21 cellular contexts compared by ENCODE assay signal in genomic region chr7:157278167-157278790, GRCh38. TPM values are rescaled to one million over a fixed set of nuclear protein-coding genes. Genes with fewer than 3 reads are reported as not detected.
DNase-seq lines count a peak whose midpoint lies in the region; ATAC-seq, FAIRE-seq and TF ChIP-seq lines count a peak whose summit lies in the region.
"Had no signal": no experiment of that assay in that cellular context is flagged by ENCODE, and none has a peak within 500 bp of the region (broad histone marks: within the 10 kb centered on the region; RNA-seq: fewer than 3 reads in every experiment).

No MANE protein-coding gene starts in this region.

- no peak overlapping the region for H3K4me3 ChIP-seq in small intestine (ENCODE audit: low read depth in 1 of 2, low read length in 2 of 2)
- H3K4me3 ChIP-seq: GM12878 had no signal

- H3K36me3 ChIP-seq in small intestine (ENCODE audit: control insufficient read depth in 2 of 2, insufficient read depth in 2 of 2, low read length in 2 of 2): no peaks in the 10 kb centered on the region
- H3K36me3 ChIP-seq: upper lobe of left lung had no signal

- no peak for FAIRE-seq in small intestine (lab: Jason Lieb, UNC)
- FAIRE-seq: colon, endometrium, GM12878 had no signal

- H3K9me3 Mint-ChIP-seq in T-helper 1 cell treated with Interleukin-12 subunit alpha and Interleukin-12 subunit beta and Interleukin-4 antibody, amounts not matched to agents 30 μg/mL and 1 μg/mL, for 36 hours: no peaks in the 10 kb centered on the region
- H3K9me3 Mint-ChIP-seq in HFFc6 (no peaks in the 10 kb centered on the region), immature natural killer cell (no peaks in the 10 kb centered on the region)
- H3K9me3 Mint-ChIP-seq: activated naive CD4-positive, alpha-beta T cell treated with anti-CD3 and anti-CD28 coated beads, Interleukin-2, amount 50 U/mL, for 24 hours had no signal

- TF ChIP-seq CTCF in HFFc6 (IDR thresholded peaks at IDR 0.05): no peak

- WGBS in small intestine, 3 donors: 54 to 84% (median 79%) methylated on average over 10 to 11 of the region's 11 CpGs

- no peak for ATAC-seq in HG03457 (IDR thresholded peaks at IDR 0.05; ENCODE audit: unreplicated experiment)

- peak overlapping the region; percentile 38 for H3K4me3 Mint-ChIP-seq in T-helper 1 cell treated with Interleukin-12 subunit alpha and Interleukin-12 subunit beta and Interleukin-4 antibody, amounts not matched to agents 30 μg/mL and 1 μg/mL, for 36 hours
- H3K4me3 Mint-ChIP-seq in HFFc6 (no peak overlapping the region), immature natural killer cell (peak overlapping the region; percentile 30 to 66 (median 64))
- H3K4me3 Mint-ChIP-seq: activated naive CD4-positive, alpha-beta T cell treated with anti-CD3 and anti-CD28 coated beads, Interleukin-2, amount 50 U/mL, for 24 hours had no signal

- peaks cover 11% of the 10 kb centered on the region for H3K4me1 Mint-ChIP-seq in T-helper 1 cell treated with Interleukin-12 subunit alpha and Interleukin-12 subunit beta and Interleukin-4 antibody, amounts not matched to agents 30 μg/mL and 1 μg/mL, for 36 hours (ENCODE audit: low read depth)
- H3K4me1 Mint-ChIP-seq in HFFc6 (ENCODE audit: low read depth): peaks cover 17% of the 10 kb centered on the region
- peaks cover 27 to 35% of the 10 kb centered on the region in 2 donors for H3K4me1 Mint-ChIP-seq in immature natural killer cell

- no peak overlapping the region for H3K27ac Mint-ChIP-seq in T-helper 1 cell treated with Interleukin-12 subunit alpha and Interleukin-12 subunit beta and Interleukin-4 antibody, amounts not matched to agents 30 μg/mL and 1 μg/mL, for 36 hours
- H3K27ac Mint-ChIP-seq in HFFc6 (peak overlapping the region; percentile 58; the same call in 1 of the 2 replicates), immature natural killer cell (peak overlapping the region in 3 of 6 donors; percentile 62 to 98 (median 72))
- H3K27ac Mint-ChIP-seq: activated naive CD4-positive, alpha-beta T cell treated with anti-CD3 and anti-CD28 coated beads, Interleukin-2, amount 50 U/mL, for 24 hours had no signal

- H3K27ac ChIP-seq in small intestine (ENCODE audit: low read depth in 1 of 2, low read length in 1 of 2): no peak overlapping the region

- no peaks in the 10 kb centered on the region for H3K36me3 Mint-ChIP-seq in T-helper 1 cell treated with Interleukin-12 subunit alpha and Interleukin-12 subunit beta and Interleukin-4 antibody, amounts not matched to agents 30 μg/mL and 1 μg/mL, for 36 hours (ENCODE audit: low read depth)
- H3K36me3 Mint-ChIP-seq in HFFc6 (ENCODE audit: low read depth) (no peaks in the 10 kb centered on the region), immature natural killer cell (no peaks in the 10 kb centered on the region)
- H3K36me3 Mint-ChIP-seq: activated naive CD4-positive, alpha-beta T cell treated with anti-CD3 and anti-CD28 coated beads, Interleukin-2, amount 50 U/mL, for 24 hours had no signal

- intact Hi-C loops in posterior vena cava (cut with DNase I): loop anchor here in 1 of 2 donors (10.0 kb wide), 1 partner anchor 313 kb away; no protein-coding TSS in a partner anchor

- H3K27me3 Mint-ChIP-seq in T-helper 1 cell treated with Interleukin-12 subunit alpha and Interleukin-12 subunit beta and Interleukin-4 antibody, amounts not matched to agents 30 μg/mL and 1 μg/mL, for 36 hours (ENCODE audit: low read depth): peaks cover 4% of the 10 kb centered on the region
- H3K27me3 Mint-ChIP-seq in HFFc6 (ENCODE audit: insufficient read depth) (peaks cover 1% of the 10 kb centered on the region; the same call in 1 of the 2 replicates), immature natural killer cell (ENCODE audit: low read depth in 3 of 3) (peaks cover 4 to 18% (median 13%) of the 10 kb centered on the region in 3 donors)

- peaks cover 0 to 4% of the 10 kb centered on the region in 2 donors for H3K27me3 ChIP-seq in small intestine (ENCODE audit: control insufficient read depth in 2 of 2, insufficient read depth in 2 of 2, low read length in 2 of 2)

- H3K4me1 ChIP-seq in small intestine (ENCODE audit: control insufficient read depth in 2 of 2, insufficient read depth in 1 of 2, low read depth in 1 of 2, low read length in 1 of 2): peaks cover 0 to 3% of the 10 kb centered on the region in 2 donors

- H3K9me3 ChIP-seq in small intestine (ENCODE audit: control insufficient read depth, low read depth): no peaks in the 10 kb centered on the region
- H3K9me3 ChIP-seq: upper lobe of left lung had no signal

- DNase-seq in T-helper 1 cell (no peak), HFFc6 (no peak), immature natural killer cell (no peak), posterior vena cava (ENCODE audit: low spot score) (peak; percentile 66), small intestine (no peak), DMS114 treated with DMSO at 0.1 percent for 48 hours (lab: John Stamatoyannopoulos, UW; ENCODE audit: unreplicated experiment) (no peak)
- DNase-seq: 8988T; activated CD4-positive, alpha-beta T cell treated with anti-CD3 and anti-CD28 coated beads, Interleukin-2, amount 50 U/mL, for 4 hours; GF-D8; HCEC 1CT; KBM-7; NCI-H2081 treated with DMSO at 0.1 percent for 48 hours; NCI-H446 treated with DMSO at 0.1 percent for 48 hours; stimulated activated CD4-positive, alpha-beta T cell treated with anti-CD3 and anti-CD28 coated beads, Interleukin-2, amount 100 ng/mL, for 48 hours had no signal

RNA-seq across cellular contexts. Expression of gene DNAJB6, which starts 58.5 kb away (rescaled TPM):
- total RNA-seq in HFFc6 (2021; fragmentation: NEBNext Ultra II Directional; extraction: Animal tissue kit (Norgen Biotek cat#: 25700)): 100 to 1,000 TPM; 135 to 204 (median 163) TPM
- polyA plus RNA-seq in immature natural killer cell (100 to 1,000 TPM; 184 to 205 (median 185) TPM), small intestine (10 to 100 TPM; 61.7 to 72.0 (median 61.9) TPM)
- total RNA-seq in posterior vena cava: 100 to 1,000 TPM; 105 to 118 TPM
